1 cellular context compared by ENCODE assay signal in the genomic region with DNA sequence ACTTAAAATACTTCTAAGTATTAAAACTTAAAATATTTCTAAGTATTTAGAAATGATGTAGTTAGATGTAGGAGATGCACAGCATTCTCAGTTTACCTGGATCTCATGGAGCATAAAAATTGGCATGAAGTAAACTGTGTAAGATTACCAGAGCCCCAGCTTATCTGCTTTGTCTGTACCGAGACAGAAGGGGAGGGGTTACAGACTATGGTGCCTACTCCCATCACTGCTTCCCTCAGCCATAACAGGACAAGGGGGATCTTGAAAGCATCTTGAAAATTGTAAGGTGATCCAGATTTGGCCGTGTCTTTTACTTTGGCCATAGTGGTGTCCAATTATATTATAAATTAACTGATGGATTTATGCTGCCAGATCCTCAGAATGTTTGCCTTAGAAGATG.
TF ChIP-seq lines count a peak whose summit lies in the region.

No MANE protein-coding gene starts in this region.

TF ChIP-seq in GM23338, 12 proteins besides CTCF, POLR2A, EP300 and RAD21 (continued from another document):
- TF ChIP-seq JUNB (IDR thresholded peaks at IDR 0.05; ENCODE audit: unreplicated experiment) = no peak
- TF ChIP-seq NANOG (IDR thresholded peaks at IDR 0.05; ENCODE audit: borderline replicate concordance) = no peak
